In the genomic region with DNA sequence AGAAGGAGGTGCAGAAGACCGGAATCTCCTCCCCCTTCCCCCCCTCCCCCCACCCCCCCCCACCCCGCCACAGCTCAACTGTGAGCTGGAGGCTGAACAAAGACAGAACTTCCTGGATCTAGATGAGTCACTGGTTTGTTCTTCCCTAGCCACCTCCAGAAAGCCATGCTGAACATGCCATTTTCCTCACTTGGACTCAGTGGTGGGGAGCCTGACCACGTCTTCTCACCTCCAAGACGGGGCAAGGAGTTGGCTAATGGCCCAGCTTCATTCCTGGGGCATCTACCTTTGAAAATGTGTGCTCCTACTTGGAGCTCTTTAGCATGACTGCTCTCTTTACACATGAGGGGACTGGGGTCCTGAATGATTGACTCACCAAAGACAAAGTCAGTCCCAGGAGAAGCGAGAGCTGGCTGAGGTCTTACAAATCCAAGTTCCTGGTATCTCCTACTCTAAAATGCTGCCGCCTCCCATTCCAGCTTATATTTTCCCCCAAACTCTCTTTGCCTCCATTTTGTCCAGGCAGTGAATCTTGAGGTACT, we compare ENCODE assay signal across 10 cellular contexts. TPM values are rescaled to one million over a fixed set of nuclear protein-coding genes. Genes with fewer than 3 reads are reported as not detected.
DNase-seq lines count a peak whose midpoint lies in the region; ATAC-seq and TF ChIP-seq lines count a peak whose summit lies in the region.
"Had no signal": no experiment of that assay in that cellular context is flagged by ENCODE, and none has a peak within 500 bp of the region (broad histone marks: within the 10 kb centered on the region; RNA-seq: fewer than 3 reads in every experiment).

No MANE protein-coding gene starts in this region.

- H3K4me3 ChIP-seq in AG04450 (ENCODE audit: low read depth, low read length), result no peak overlapping the region
- H3K4me3 ChIP-seq in iPS-15b (ENCODE audit: low read depth, low read length), result no peak overlapping the region

- TF ChIP-seq CTCF in AG04450 (IDR thresholded peaks at IDR 0.05; ENCODE audit: low read depth, low read length), result no peak

- POLR2A ChIA-PET in AG04450 (lab: Yijun Ruan, JAX), result interaction anchor here (0.8 kb wide), 1 partner anchor 232 kb away, joined by 3 read pairs; no protein-coding TSS in a partner anchor

- H3K27me3 ChIP-seq in AG04450 (ENCODE audit: control insufficient read depth, insufficient read depth, low read length) (no peaks in the 10 kb centered on the region), iPS-15b (ENCODE audit: control insufficient read depth, insufficient read depth, low read length) (no peaks in the 10 kb centered on the region)

- DNase-seq in AG04450 (ENCODE audit: low read depth, low spot score) (no peak), NK-92 (lab: John Stamatoyannopoulos, UW; ENCODE audit: unreplicated experiment) (no peak), NCI-H1436 treated with DMSO at 0.1 percent for 48 hours (lab: John Stamatoyannopoulos, UW) (no peak), NCI-H1694 treated with DMSO at 0.1 percent for 48 hours (lab: John Stamatoyannopoulos, UW) (no peak)
- no peak for DNase-seq in stimulated activated CD4-positive, alpha-beta T cell treated with anti-CD3 and anti-CD28 coated beads, Interleukin-1b, Interleukin-23, amount 100 ng/mL, for 48 hours
- DNase-seq: CD4-positive, CD25-positive, alpha-beta regulatory T cell; NCI-H510A treated with DMSO at 0.1 percent for 48 hours had no signal

- CTCF ChIA-PET in AG04450 (lab: Charles Lee), result interaction anchor here (0.6 to 1.6 kb wide), 2 partner anchors 47 to 248 kb away, joined by 3 to 8 read pairs; no protein-coding TSS in a partner anchor

- peak overlapping the region; percentile 70 for H3K9ac ChIP-seq in iPS-15b (ENCODE audit: low read depth, low read length)

- H3K9me3 ChIP-seq in AG04450 (ENCODE audit: control insufficient read depth, insufficient read depth, low read length), result no peaks in the 10 kb centered on the region
- H3K9me3 ChIP-seq in iPS-15b (ENCODE audit: control insufficient read depth, insufficient read depth, low read length), result no peaks in the 10 kb centered on the region

- no peaks in the 10 kb centered on the region for H3K36me3 ChIP-seq in iPS-15b (ENCODE audit: control insufficient read depth, insufficient read depth, low read length)

- peaks cover 14% of the 10 kb centered on the region for H3K4me1 ChIP-seq in iPS-15b (ENCODE audit: control insufficient read depth, insufficient read depth, low read length)

- ATAC-seq in HG03135 (IDR thresholded peaks at IDR 0.05; ENCODE audit: unreplicated experiment) (peak; percentile 60), SK-N-SH treated with all-trans-retinoic acid at 6 μM for 48 hours (peak; percentile 93)

- peak overlapping the region; percentile 3 for H3K27ac ChIP-seq in AG04450 (ENCODE audit: low read depth, low read length)

TF ChIP-seq in SK-N-SH treated with all-trans-retinoic acid at 6 μM for 48 hours, 23 proteins besides CTCF, POLR2A, EP300 and RAD21:
- TF ChIP-seq SNAI2 (CRISPR knock-in tag; IDR thresholded peaks at IDR 0.05), result no peak
- TF ChIP-seq POU6F1 (CRISPR knock-in tag; IDR thresholded peaks at IDR 0.05; ENCODE audit: borderline replicate concordance, low read depth), result no peak
- TF ChIP-seq ZNF565 (CRISPR knock-in tag; conservative IDR thresholded peaks at IDR 0.05; ENCODE audit: low read depth), result no peak
- TF ChIP-seq TCF4 (CRISPR knock-in tag; IDR thresholded peaks at IDR 0.05; ENCODE audit: borderline replicate concordance), result no peak
- TF ChIP-seq ARNTL (CRISPR knock-in tag; IDR thresholded peaks at IDR 0.05; ENCODE audit: borderline replicate concordance, low read depth), result no peak
- no peak for TF ChIP-seq GLIS3 (CRISPR knock-in tag; IDR thresholded peaks at IDR 0.05)
- TF ChIP-seq, protein P1, sequence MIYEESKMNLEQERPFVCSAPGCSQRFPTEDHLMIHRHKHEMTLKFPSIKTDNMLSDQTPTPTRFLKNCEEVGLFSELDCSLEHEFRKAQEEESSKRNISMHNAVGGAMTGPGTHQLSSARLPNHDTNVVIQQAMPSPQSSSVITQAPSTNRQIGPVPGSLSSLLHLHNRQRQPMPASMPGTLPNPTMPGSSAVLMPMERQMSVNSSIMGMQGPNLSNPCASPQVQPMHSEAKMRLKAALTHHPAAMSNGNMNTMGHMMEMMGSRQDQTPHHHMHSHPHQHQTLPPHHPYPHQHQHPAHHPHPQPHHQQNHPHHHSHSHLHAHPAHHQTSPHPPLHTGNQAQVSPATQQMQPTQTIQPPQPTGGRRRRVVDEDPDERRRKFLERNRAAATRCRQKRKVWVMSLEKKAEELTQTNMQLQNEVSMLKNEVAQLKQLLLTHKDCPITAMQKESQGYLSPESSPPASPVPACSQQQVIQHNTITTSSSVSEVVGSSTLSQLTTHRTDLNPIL (CRISPR knock-in tag; IDR thresholded peaks at IDR 0.05; ENCODE audit: low read depth), result no peak
- no peak for TF ChIP-seq ZC3H10 (CRISPR knock-in tag; IDR thresholded peaks at IDR 0.05)
- no peak for TF ChIP-seq BACH2 (CRISPR knock-in tag; IDR thresholded peaks at IDR 0.05; ENCODE audit: borderline replicate concordance)
- no peak for TF ChIP-seq PATZ1 (CRISPR knock-in tag; IDR thresholded peaks at IDR 0.05; ENCODE audit: borderline replicate concordance)
- TF ChIP-seq ISL1 (CRISPR knock-in tag; IDR thresholded peaks at IDR 0.05), result no peak
- no peak for TF ChIP-seq PPARA (CRISPR knock-in tag; IDR thresholded peaks at IDR 0.05; ENCODE audit: borderline replicate concordance)
- no peak for TF ChIP-seq OSR1 (CRISPR knock-in tag; IDR thresholded peaks at IDR 0.05)
- TF ChIP-seq CSDC2 (CRISPR knock-in tag; IDR thresholded peaks at IDR 0.05), result no peak
- TF ChIP-seq RARB (CRISPR knock-in tag; IDR thresholded peaks at IDR 0.05), result no peak

RNA-seq across cellular contexts. Expression of gene FZD5, which starts 22.6 kb away (rescaled TPM):
- 0.09 and 0.11 TPM in 2 replicates for polyA plus RNA-seq in AG04450 (2011; rRNA removed)
- 0.13 and 0.18 TPM in 2 replicates for polyA minus RNA-seq in AG04450 (2011; rRNA and poly(A)+ RNA removed)
